8 cellular contexts compared by ENCODE assay signal in genomic region chr11:66976048-66976467, GRCh38. TPM values are rescaled to one million over a fixed set of nuclear protein-coding genes. Genes with fewer than 3 reads are reported as not detected.
DNase-seq lines count a peak whose midpoint lies in the region; TF ChIP-seq lines count a peak whose summit lies in the region.

No MANE protein-coding gene starts in this region.

- no peak overlapping the region for H4K5ac ChIP-seq in mesendoderm (ENCODE audit: low read length)

- H2AK5ac ChIP-seq in mesendoderm (ENCODE audit: low read length), result no peak overlapping the region

- POLR2A ChIA-PET in HEK293 (lab: Yijun Ruan, JAX), result interaction anchor here (1.5 kb wide), 1 partner anchor 132 kb away, joined by 5 read pairs; the partner anchor contains the start of gene RCE1

- H3K4ac ChIP-seq in mesendoderm (ENCODE audit: low read depth, low read length), result no peak overlapping the region

- H3K4me1 Mint-ChIP-seq in CD14-positive monocyte, result peaks cover 11% of the 10 kb centered on the region
- no peaks in the 10 kb centered on the region for H3K4me1 Mint-ChIP-seq in activated naive CD8-positive, alpha-beta T cell treated with anti-CD3 and anti-CD28 coated beads for 36 hours

- H3K27ac Mint-ChIP-seq in CD14-positive monocyte, result peak overlapping the region in 1 of 7 donors; percentile 22
- no peak overlapping the region for H3K27ac Mint-ChIP-seq in activated naive CD8-positive, alpha-beta T cell treated with anti-CD3 and anti-CD28 coated beads for 36 hours

- no CpG with 5 or more reads among the region's 9 CpGs for WGBS in mesendoderm (ENCODE audit: extremely low coverage, insufficient coverage, low lambda C conversion rate)

- H3K4me3 ChIP-seq in HEK293 (ENCODE audit: low read depth, low read length) (no peak overlapping the region), mesendoderm (ENCODE audit: low read length) (no peak overlapping the region)

- CTCF ChIA-PET in HEK293 (lab: Yijun Ruan, JAX), result interaction anchor here (0.6 to 2.4 kb wide), 19 partner anchors 11 to 290 kb away, joined by 3 to 21 read pairs (median 4); partner anchors contain the start of gene RCE1

- no peak overlapping the region for H4K8ac ChIP-seq in mesendoderm (ENCODE audit: low read depth, low read length)

- H3K9ac ChIP-seq in mesendoderm (ENCODE audit: low read length), result no peak overlapping the region

- H3K18ac ChIP-seq in mesendoderm (ENCODE audit: low read length), result no peak overlapping the region

- H3K4me1 ChIP-seq in HEK293 (ENCODE audit: control insufficient read depth, insufficient read depth, low read length) (no peaks in the 10 kb centered on the region), mesendoderm (ENCODE audit: control insufficient read depth, low read depth, low read length) (no peaks in the 10 kb centered on the region)

- H3K79me1 ChIP-seq in mesendoderm (ENCODE audit: low read length), result no peaks in the 10 kb centered on the region

- H3K4me2 ChIP-seq in mesendoderm (ENCODE audit: low read length), result no peak overlapping the region

- H3K36me3 ChIP-seq in HEK293 (ENCODE audit: control insufficient read depth in 2 of 2, insufficient read depth in 1 of 2, low read length in 2 of 2), result no peaks in the 10 kb centered on the region
- H3K36me3 ChIP-seq in mesendoderm (ENCODE audit: control insufficient read depth, insufficient read depth, low read length), result no peaks in the 10 kb centered on the region

- H3K56ac ChIP-seq in mesendoderm (ENCODE audit: low read length), result no peak overlapping the region

- DNase-seq in CD14-positive monocyte (ENCODE audit: low spot score) (no peak), mesendoderm (peak; percentile 81), hippocampal formation (lab: John Stamatoyannopoulos, UW) (no peak), GF-D8 (lab: John Stamatoyannopoulos, UW) (no peak), HPDE6-E6E7 (ENCODE audit: extremely low spot score) (no peak), LoVo (ENCODE audit: low spot score) (no peak)
- DNase-seq in activated naive CD8-positive, alpha-beta T cell treated with anti-CD3 and anti-CD28 coated beads for 36 hours, result peak; percentile 19

- peaks cover 7 to 28% (median 19%) of the 10 kb centered on the region in 7 donors for H3K9me3 Mint-ChIP-seq in CD14-positive monocyte
- peaks cover 4% of the 10 kb centered on the region for H3K9me3 Mint-ChIP-seq in activated naive CD8-positive, alpha-beta T cell treated with anti-CD3 and anti-CD28 coated beads for 36 hours

- H3K27me3 ChIP-seq in mesendoderm (ENCODE audit: insufficient read depth, low read length, poor library complexity), result no peaks in the 10 kb centered on the region

- TF ChIP-seq CTCF in CD14-positive monocyte (IDR thresholded peaks at IDR 0.05) (peak; percentile 87), HEK293 (tag by site-specific recombination; IDR thresholded peaks at IDR 0.05) (peak; percentile 56)

- H3K23ac ChIP-seq in mesendoderm (ENCODE audit: low read length), result no peak overlapping the region

- H3K27ac ChIP-seq in HEK293 (ENCODE audit: extremely low read depth, low read depth, low read length), result no peak overlapping the region
- no peak overlapping the region for H3K27ac ChIP-seq in mesendoderm (ENCODE audit: low read depth, low read length)

- H3K4me3 Mint-ChIP-seq in CD14-positive monocyte, result no peak overlapping the region
- H3K4me3 Mint-ChIP-seq in activated naive CD8-positive, alpha-beta T cell treated with anti-CD3 and anti-CD28 coated beads for 36 hours, result no peak overlapping the region

- peaks cover 8 to 22% (median 10%) of the 10 kb centered on the region in 3 donors for H3K27me3 Mint-ChIP-seq in CD14-positive monocyte (ENCODE audit: low read depth in 3 of 3)
- H3K27me3 Mint-ChIP-seq in activated naive CD8-positive, alpha-beta T cell treated with anti-CD3 and anti-CD28 coated beads for 36 hours, result peaks cover 11% of the 10 kb centered on the region

- H3K36me3 Mint-ChIP-seq in CD14-positive monocyte, result no peaks in the 10 kb centered on the region
- no peaks in the 10 kb centered on the region for H3K36me3 Mint-ChIP-seq in activated naive CD8-positive, alpha-beta T cell treated with anti-CD3 and anti-CD28 coated beads for 36 hours

- H2BK15ac ChIP-seq in mesendoderm (replicated peaks; ENCODE audit: low read depth), result no peak overlapping the region

- no peak overlapping the region for H2BK5ac ChIP-seq in mesendoderm (ENCODE audit: low read length)

- H3K9me3 ChIP-seq in HEK293 (ENCODE audit: control insufficient read depth, insufficient read depth, low read depth, low read length), result no peaks in the 10 kb centered on the region

- no peak overlapping the region for H2BK120ac ChIP-seq in mesendoderm (ENCODE audit: low read depth, low read length)

- no peaks in the 10 kb centered on the region for H3K79me2 ChIP-seq in mesendoderm (ENCODE audit: control insufficient read depth, insufficient read depth, low read length)

- intact Hi-C loops in CD14-positive monocyte (cut with micrococcal nuclease), result loop anchor here in 1 of 2 donors (10.0 kb wide), 1 partner anchor 281 kb away; no protein-coding TSS in a partner anchor

TF ChIP-seq in HEK293, 187 proteins besides CTCF, POLR2A, EP300 and RAD21:
- TF ChIP-seq ZNF660 (tag by site-specific recombination; IDR thresholded peaks at IDR 0.05) (no peak), ZNF394 (tag by site-specific recombination; IDR thresholded peaks at IDR 0.05; ENCODE audit: borderline replicate concordance) (peak; percentile 34; the same call in 1 of the 2 replicates), ZNF654 (tag by site-specific recombination; IDR thresholded peaks at IDR 0.05; ENCODE audit: low read depth) (peak; percentile 40; the same call in 1 of the 2 replicates)

RNA-seq across cellular contexts. Expression of gene C11orf86, which starts 1.0 kb away (rescaled TPM):
- not detected for polyA plus RNA-seq in CD14-positive monocyte
- not detected for total RNA-seq in activated naive CD8-positive, alpha-beta T cell treated with anti-CD3 and anti-CD28 coated beads for 36 hours
- 0.10 TPM for polyA plus RNA-seq in mesendoderm (2013, experiment 1 of 2)
- polyA plus RNA-seq in mesendoderm (2013, experiment 2 of 2), result 0.10 TPM

RNA-seq across cellular contexts. Expression of gene PC, which starts 17.9 kb away (rescaled TPM):
- polyA plus RNA-seq in CD14-positive monocyte, result 1 to 10 TPM; 6.0 to 7.1 TPM
- total RNA-seq in activated naive CD8-positive, alpha-beta T cell treated with anti-CD3 and anti-CD28 coated beads for 36 hours, result 1 to 10 TPM; 8.1 TPM
- 4.0 TPM for polyA plus RNA-seq in mesendoderm (2013, experiment 1 of 2)
- 3.8 TPM for polyA plus RNA-seq in mesendoderm (2013, experiment 2 of 2)

RNA-seq across cellular contexts. Expression of gene SYT12, which starts 46.9 kb away (rescaled TPM):
- not detected for polyA plus RNA-seq in CD14-positive monocyte
- total RNA-seq in activated naive CD8-positive, alpha-beta T cell treated with anti-CD3 and anti-CD28 coated beads for 36 hours, result not detected
- 0.37 TPM for polyA plus RNA-seq in mesendoderm (2013, experiment 1 of 2)
- 0.34 TPM for polyA plus RNA-seq in mesendoderm (2013, experiment 2 of 2)

Comparison
In these comparisons a context has a peak if more than half of its experiments do, and no peak if none do; other contexts are left out.
1. DNase-seq: peak in activated naive CD8-positive, alpha-beta T cell treated with anti-CD3 and anti-CD28 coated beads for 36 hours (single experiment) and mesendoderm (single experiment); none in CD14-positive monocyte (single experiment), hippocampal formation (0 of 2), GF-D8 (single experiment), HPDE6-E6E7 (single experiment) and LoVo (single experiment).